ENCODE assay signal across 18 cellular contexts in genomic region chrX:37753384-37753783, GRCh38.
A peak's percentile ranks its signal among the peaks of the same experiment; 100 is the strongest.
DNase-seq lines count a peak whose midpoint lies in the region; FAIRE-seq and TF ChIP-seq lines count a peak whose summit lies in the region.
"Had no signal": no experiment of that assay in that cellular context is flagged by ENCODE, and none has a peak within 500 bp of the region (broad histone marks: within the 10 kb centered on the region; RNA-seq: fewer than 3 reads in every experiment).

No MANE protein-coding gene starts in this region.

- no peaks in the 10 kb centered on the region for H4K20me1 ChIP-seq in SU-DHL-6 (ENCODE audit: low read depth, low read length)

- DNase-seq in GM18507 (ENCODE audit: extremely low spot score, insufficient read length, low read depth) (no peak), NCI-H524 treated with DMSO at 0.1 percent for 48 hours (lab: John Stamatoyannopoulos, UW) (no peak), middle frontal gyrus (ENCODE audit: extremely low spot score, low spot score) (no peak), NCI-H187 (lab: John Stamatoyannopoulos, UW) (no peak)
- DNase-seq: activated B cell treated with CpG ODN at 0.5 μM for 24 hours; cortex of kidney; left cardiac atrium; NCI-H2081 treated with DMSO at 0.1 percent for 48 hours; NCI-H774; nephron progenitor cell; SK-N-SH; stimulated activated CD4-positive, alpha-beta T cell treated with anti-CD3 and anti-CD28 coated beads, Interleukin-2, amount 100 ng/mL, for 48 hours; stimulated activated naive CD4-positive, alpha-beta T cell treated with Interleukin-2 at 50 U/mL for 16 hours had no signal

- peak overlapping the region; percentile 93 for H3K27ac ChIP-seq in KOPT-K1 (ENCODE audit: low read depth, low read length, poor library complexity, severe bottlenecking)
- peak overlapping the region; percentile 96 for H3K27ac ChIP-seq in SU-DHL-6 (ENCODE audit: low read depth, low read length)
- H3K27ac ChIP-seq: esophagus muscularis mucosa, right atrium auricular region had no signal

- H3K27me3 ChIP-seq in SU-DHL-6 (ENCODE audit: low read length) = no peaks in the 10 kb centered on the region
- H3K27me3 ChIP-seq: esophagus muscularis mucosa, right atrium auricular region had no signal

- H3K4me3 ChIP-seq in SU-DHL-6 (ENCODE audit: insufficient read depth, low read length, poor library complexity, severe bottlenecking) = no peak overlapping the region
- H3K4me3 ChIP-seq: esophagus muscularis mucosa, right atrium auricular region had no signal

- H3K9me2 ChIP-seq in SU-DHL-6 (replicated peaks; ENCODE audit: insufficient read depth, low read length) = no peaks in the 10 kb centered on the region
- H3K9me2 ChIP-seq: SK-N-SH had no signal

- FAIRE-seq in GM18507 (lab: Jason Lieb, UNC) = peak; percentile 91

- peaks cover 6% of the 10 kb centered on the region for H3K4me1 Mint-ChIP-seq in stimulated activated naive CD8-positive, alpha-beta T cell treated with anti-CD3 and anti-CD28 coated beads, Interleukin-15, Interleukin-2, amounts not matched to agents 100 ng/mL and 50 ng/mL, for 24 hours (ENCODE audit: low read depth)
- H3K4me1 Mint-ChIP-seq: nephron progenitor cell had no signal

- peaks cover 6% of the 10 kb centered on the region; the same call in 1 of the 2 replicates for H3F3A ChIP-seq in SU-DHL-6 (ENCODE audit: insufficient read depth)

- H3K27me3 Mint-ChIP-seq in stimulated activated naive CD8-positive, alpha-beta T cell treated with anti-CD3 and anti-CD28 coated beads, Interleukin-15, Interleukin-2, amounts not matched to agents 100 ng/mL and 50 ng/mL, for 24 hours = no peaks in the 10 kb centered on the region
- H3K27me3 Mint-ChIP-seq: activated B cell treated with CpG ODN at 0.5 μM for 24 hours had no signal

- peak overlapping the region; percentile 40 for H2AFZ ChIP-seq in SU-DHL-6 (ENCODE audit: low read depth, low read length, severe bottlenecking)

- H3K4me3 Mint-ChIP-seq in stimulated activated naive CD8-positive, alpha-beta T cell treated with anti-CD3 and anti-CD28 coated beads, Interleukin-15, Interleukin-2, amounts not matched to agents 100 ng/mL and 50 ng/mL, for 24 hours = peak overlapping the region; percentile 7
- H3K4me3 Mint-ChIP-seq: nephron progenitor cell had no signal

- no peaks in the 10 kb centered on the region for H3K36me3 ChIP-seq in KOPT-K1 (ENCODE audit: insufficient read depth, low read length)
- no peaks in the 10 kb centered on the region for H3K36me3 ChIP-seq in SU-DHL-6 (ENCODE audit: low read length)
- H3K36me3 ChIP-seq: esophagus muscularis mucosa, right atrium auricular region had no signal

- no peak for TF ChIP-seq CTCF in SU-DHL-6 (IDR thresholded peaks at IDR 0.05; ENCODE audit: insufficient read depth, low read length, poor library complexity, severe bottlenecking)

- no peaks in the 10 kb centered on the region for H3K79me2 ChIP-seq in SU-DHL-6 (ENCODE audit: insufficient read depth, low read length)

- peak overlapping the region; percentile 83 for H3K27ac Mint-ChIP-seq in stimulated activated naive CD8-positive, alpha-beta T cell treated with anti-CD3 and anti-CD28 coated beads, Interleukin-15, Interleukin-2, amounts not matched to agents 100 ng/mL and 50 ng/mL, for 24 hours
- H3K27ac Mint-ChIP-seq: activated B cell treated with CpG ODN at 0.5 μM for 24 hours, nephron progenitor cell had no signal

- peak overlapping the region; percentile 56 for H3K4me2 ChIP-seq in SU-DHL-6 (ENCODE audit: low read depth, low read length, poor library complexity, severe bottlenecking)
- H3K4me2 ChIP-seq: SK-N-SH had no signal

- H3K36me3 Mint-ChIP-seq in stimulated activated naive CD8-positive, alpha-beta T cell treated with anti-CD3 and anti-CD28 coated beads, Interleukin-15, Interleukin-2, amounts not matched to agents 100 ng/mL and 50 ng/mL, for 24 hours (ENCODE audit: low read depth) = no peaks in the 10 kb centered on the region

- H3K9me3 ChIP-seq in KOPT-K1 (ENCODE audit: insufficient read depth, low read length, poor library complexity, severe bottlenecking) = no peaks in the 10 kb centered on the region
- H3K9me3 ChIP-seq in SU-DHL-6 (ENCODE audit: insufficient read depth, low read length) = no peaks in the 10 kb centered on the region
- H3K9me3 ChIP-seq: right atrium auricular region, SK-N-SH had no signal

- H3K9me3 Mint-ChIP-seq in stimulated activated naive CD8-positive, alpha-beta T cell treated with anti-CD3 and anti-CD28 coated beads, Interleukin-15, Interleukin-2, amounts not matched to agents 100 ng/mL and 50 ng/mL, for 24 hours = no peaks in the 10 kb centered on the region
- H3K9me3 Mint-ChIP-seq: activated B cell treated with CpG ODN at 0.5 μM for 24 hours had no signal

- no peak overlapping the region for H3K9ac ChIP-seq in SU-DHL-6 (ENCODE audit: low read length)
- H3K9ac ChIP-seq: SK-N-SH had no signal
